In the genomic region with DNA sequence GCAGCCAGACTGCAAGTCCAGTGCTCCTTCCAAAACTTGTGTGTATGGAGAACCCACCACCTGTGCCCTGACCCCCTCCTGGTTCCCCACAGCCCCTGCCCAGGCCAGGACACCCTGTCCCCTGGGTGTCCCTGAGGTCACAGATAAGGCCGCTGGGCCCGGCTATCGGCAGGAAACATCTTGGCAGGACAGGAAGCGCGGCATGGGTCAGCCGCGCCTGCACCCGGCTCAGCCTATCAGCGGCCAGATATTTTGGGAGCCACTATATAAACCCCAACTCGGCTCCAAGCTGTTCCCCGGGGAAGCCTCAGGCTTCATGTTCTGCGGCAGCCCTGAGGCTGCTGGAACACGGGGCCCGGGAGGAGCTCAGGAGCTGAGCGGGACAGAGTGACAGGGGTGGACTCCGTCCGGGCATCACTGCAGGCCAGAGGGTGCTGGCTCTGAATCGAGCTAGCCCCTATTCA, we compare ENCODE assay signal across 12 cellular contexts.
DNase-seq lines count a peak whose midpoint lies in the region; ATAC-seq and TF ChIP-seq lines count a peak whose summit lies in the region.
"Had no signal": no experiment of that assay in that cellular context is flagged by ENCODE, and none has a peak within 500 bp of the region (broad histone marks: within the 10 kb centered on the region; RNA-seq: fewer than 3 reads in every experiment).

No MANE protein-coding gene starts in this region.

- peak in 2 of 3 donors; percentile 50 to 76 for DNase-seq in Peyer's patch
- DNase-seq in erythroblast (lab: John Stamatoyannopoulos, UW), result peak; percentile 58 to 71
- DNase-seq in mucosa of descending colon, result peak in 2 of 3 donors; percentile 42 to 77
- DNase-seq in upper lobe of right lung, result peak; percentile 78
- no peak for DNase-seq in NCI-H187 (lab: John Stamatoyannopoulos, UW)
- no peak for DNase-seq in SIG-M5 (lab: John Stamatoyannopoulos, UW)
- no peak for DNase-seq in HPDE6-E6E7 (ENCODE audit: extremely low spot score)
- DNase-seq: islet precursor cell; NCI-H69; stimulated activated naive CD8-positive, alpha-beta T cell treated with anti-CD3 and anti-CD28 coated beads, Interleukin-15, Interleukin-2, amounts not matched to agents 100 U/mL and 50 U/mL, for 24 hours had no signal

- intact Hi-C loops in mucosa of descending colon (cut with DNase I, micrococcal nuclease), result no loop called here
- intact Hi-C loops in upper lobe of right lung (cut with DNase I), result no loop called here

- H3K4me3 ChIP-seq in Peyer's patch (no peak overlapping the region), mucosa of descending colon (no peak overlapping the region), upper lobe of right lung (peak overlapping the region; percentile 16)
- H3K4me3 ChIP-seq: smooth muscle cell had no signal

- TF ChIP-seq CTCF in Peyer's patch (IDR thresholded peaks at IDR 0.05) (no peak), mucosa of descending colon (IDR thresholded peaks at IDR 0.05) (no peak), upper lobe of right lung (IDR thresholded peaks at IDR 0.05) (no peak)

- H3K4me1 ChIP-seq in Peyer's patch, result peaks cover 0 to 45% (median 24%) of the 10 kb centered on the region in 4 donors
- peaks cover 15% of the 10 kb centered on the region for H3K4me1 ChIP-seq in mucosa of descending colon (ENCODE audit: low read depth)
- H3K4me1 ChIP-seq in upper lobe of right lung, result peaks cover 44% of the 10 kb centered on the region

- H3K36me3 ChIP-seq in Peyer's patch, result no peaks in the 10 kb centered on the region
- H3K36me3 ChIP-seq in mucosa of descending colon (ENCODE audit: low read depth), result no peaks in the 10 kb centered on the region
- H3K36me3 ChIP-seq in upper lobe of right lung, result no peaks in the 10 kb centered on the region

- no peaks in the 10 kb centered on the region for H3K9me3 ChIP-seq in Peyer's patch
- H3K9me3 ChIP-seq in mucosa of descending colon, result no peaks in the 10 kb centered on the region
- H3K9me3 ChIP-seq in upper lobe of right lung, result no peaks in the 10 kb centered on the region

- H3K27ac ChIP-seq in Peyer's patch, result peak overlapping the region; percentile 53 to 76 (median 68)
- H3K27ac ChIP-seq in upper lobe of right lung, result peak overlapping the region; percentile 81

- peak in 1 of 2 donors; percentile 13 for TF ChIP-seq POLR2A in Peyer's patch (IDR thresholded peaks at IDR 0.05)
- TF ChIP-seq POLR2A in erythroblast (IDR thresholded peaks at IDR 0.05; ENCODE audit: low read length), result peak; percentile 54

- ATAC-seq in mucosa of descending colon (no peak), upper lobe of right lung (peak; percentile 62), GM18520 (IDR thresholded peaks at IDR 0.05; ENCODE audit: unreplicated experiment) (no peak)
- ATAC-seq: stimulated activated naive CD8-positive, alpha-beta T cell treated with anti-CD3 and anti-CD28 coated beads, Interleukin-15, Interleukin-2, amounts not matched to agents 100 U/mL and 50 U/mL, for 24 hours had no signal

- H3K27me3 ChIP-seq in Peyer's patch (no peaks in the 10 kb centered on the region), upper lobe of right lung (no peaks in the 10 kb centered on the region)

Comparison
In these comparisons a context has a peak if more than half of its experiments do, and no peak if none do; other contexts are left out.
1. DNase-seq: peak in Peyer's patch (2 of 3), erythroblast (2 of 2), mucosa of descending colon (2 of 3) and upper lobe of right lung (single experiment); none in NCI-H187 (0 of 2), SIG-M5 (single experiment) and HPDE6-E6E7 (single experiment).